In genomic region chr13:45218689-45219088, GRCh38 we compare ENCODE assay signal across 1 cellular context.
TF ChIP-seq lines count a peak whose summit lies in the region.

No MANE protein-coding gene starts in this region.

TF ChIP-seq in endothelial cell of umbilical vein, 7 proteins besides CTCF, POLR2A, EP300 and RAD21:
- no peak for TF ChIP-seq MAX (IDR thresholded peaks at IDR 0.05; ENCODE audit: insufficient read depth, insufficient read length)
- TF ChIP-seq JUN (IDR thresholded peaks at IDR 0.05; ENCODE audit: borderline replicate concordance, insufficient read depth, insufficient read length, low read depth) = no peak
- TF ChIP-seq FOS (IDR thresholded peaks at IDR 0.05; ENCODE audit: borderline replicate concordance, insufficient read depth, low read length) = no peak
- no peak for TF ChIP-seq POLR2AphosphoS5 (IDR thresholded peaks at IDR 0.05; ENCODE audit: insufficient read depth, low read depth, low read length)
- no peak for TF ChIP-seq GATA2 (IDR thresholded peaks at IDR 0.05; ENCODE audit: insufficient read depth, insufficient read length, low read depth, low read length)
- no peak for TF ChIP-seq EZH2 (IDR thresholded peaks at IDR 0.05; ENCODE audit: borderline replicate concordance, low read depth, low read length, severe bottlenecking)
- TF ChIP-seq MYC (IDR thresholded peaks at IDR 0.05; ENCODE audit: low read depth, low read length) = no peak
